34 cellular contexts compared by ENCODE assay signal in genomic region chr20:22939181-22939580, GRCh38.
"Had no signal": no experiment of that assay in that cellular context is flagged by ENCODE, and none has a peak within 500 bp of the region (broad histone marks: within the 10 kb centered on the region; RNA-seq: fewer than 3 reads in every experiment).

No MANE protein-coding gene starts in this region.

- H3K27me3 Mint-ChIP-seq: activated naive CD8-positive, alpha-beta T cell treated with anti-CD3 and anti-CD28 coated beads for 36 hours; activated naive CD8-positive, alpha-beta T cell treated with anti-CD3 and anti-CD28 coated beads, Interleukin-2, amount 50 U/mL, for 24 hours; brain; central memory CD8-positive, alpha-beta T cell had no signal

- H3K9me3 Mint-ChIP-seq: activated naive CD4-positive, alpha-beta T cell treated with anti-CD3 and anti-CD28 coated beads for 36 hours; activated naive CD4-positive, alpha-beta T cell treated with anti-CD3 and anti-CD28 coated beads, Interleukin-2, amount 50 U/mL, for 24 hours; activated naive CD8-positive, alpha-beta T cell treated with anti-CD3 and anti-CD28 coated beads, Interleukin-2, amount 10 ng/mL, durations not matched to agents 7 days and 5 days; activated T-cell treated with anti-CD3 and anti-CD28 coated beads, Interleukin-2, amount 50 U/mL, for 4 hours; activated T-helper 1 cell treated with anti-CD3 and anti-CD28 coated beads, Interleukin-12 subunit alpha, Interleukin-12 subunit beta, Interleukin-2, Interleukin-4 antibody, amounts not matched to agents 30 ng/mL and 10 ng/mL and 1 ng/mL, durations not matched to agents 14 hours and 24 hours and 36 hours; activated T-helper 17 cell treated with anti-CD3 and anti-CD28 coated beads, Interleukin-2, amount 50 U/mL, for 72 hours; activated T-helper 2 cell treated with anti-CD3 and anti-CD28 coated beads, Interferon-gamma antibody, Interleukin-2, Interleukin-4, amounts not matched to agents 10 μg/mL and 5 μg/mL and 100 μg/mL, durations not matched to agents 14 hours and 24 hours and 36 hours had no signal

- H3K4me3 Mint-ChIP-seq: activated naive CD4-positive, alpha-beta T cell treated with anti-CD3 and anti-CD28 coated beads for 36 hours; activated naive CD4-positive, alpha-beta T cell treated with anti-CD3 and anti-CD28 coated beads, Interleukin-2, amount 50 U/mL, for 24 hours; activated naive CD8-positive, alpha-beta T cell; activated naive CD8-positive, alpha-beta T cell treated with anti-CD3 and anti-CD28 coated beads for 36 hours; activated naive CD8-positive, alpha-beta T cell treated with anti-CD3 and anti-CD28 coated beads, Interleukin-2, amount 10 ng/mL, durations not matched to agents 7 days and 5 days; activated naive CD8-positive, alpha-beta T cell treated with anti-CD3 and anti-CD28 coated beads, Interleukin-2, amount 50 U/mL, for 24 hours; activated T-cell treated with anti-CD3 and anti-CD28 coated beads, Interleukin-2, amount 50 U/mL, for 24 hours; activated T-cell treated with anti-CD3 and anti-CD28 coated beads, Interleukin-2, amount 50 U/mL, for 4 hours; activated T-cell treated with anti-CD3 and anti-CD28 coated beads, Interleukin-2, amount 50 U/mL, for 72 hours; activated T-helper 1 cell treated with anti-CD3 and anti-CD28 coated beads, Interleukin-12 subunit alpha, Interleukin-12 subunit beta, Interleukin-2, Interleukin-4 antibody, amounts not matched to agents 30 ng/mL and 10 ng/mL and 1 ng/mL, durations not matched to agents 14 hours and 24 hours and 36 hours; activated T-helper 17 cell treated with anti-CD3 and anti-CD28 coated beads, Interleukin-2, amount 50 U/mL, for 72 hours; brain; central memory CD8-positive, alpha-beta T cell had no signal

- H3K27ac Mint-ChIP-seq: activated naive CD4-positive, alpha-beta T cell treated with anti-CD3 and anti-CD28 coated beads for 36 hours; activated naive CD4-positive, alpha-beta T cell treated with anti-CD3 and anti-CD28 coated beads, Interleukin-2, amount 50 U/mL, for 24 hours; activated naive CD4-positive, alpha-beta T cell treated with anti-CD3 and anti-CD28 coated beads, Interleukin-2, amount 50 U/mL, for 72 hours; activated naive CD8-positive, alpha-beta T cell; activated naive CD8-positive, alpha-beta T cell treated with anti-CD3 and anti-CD28 coated beads for 36 hours; activated naive CD8-positive, alpha-beta T cell treated with anti-CD3 and anti-CD28 coated beads, Interleukin-2, amount 10 ng/mL, durations not matched to agents 7 days and 5 days; activated naive CD8-positive, alpha-beta T cell treated with anti-CD3 and anti-CD28 coated beads, Interleukin-2, amount 50 U/mL, for 24 hours; activated T-cell treated with anti-CD3 and anti-CD28 coated beads, Interleukin-2, amount 50 U/mL, for 24 hours; activated T-cell treated with anti-CD3 and anti-CD28 coated beads, Interleukin-2, amount 50 U/mL, for 72 hours; activated T-helper 1 cell treated with anti-CD3 and anti-CD28 coated beads, Interleukin-12 subunit alpha, Interleukin-12 subunit beta, Interleukin-2, Interleukin-4 antibody, amounts not matched to agents 30 ng/mL and 10 ng/mL and 1 ng/mL, durations not matched to agents 14 hours and 24 hours and 36 hours; activated T-helper 17 cell treated with anti-CD3 and anti-CD28 coated beads, Interleukin-2, amount 50 U/mL, for 72 hours; activated T-helper 2 cell treated with anti-CD3 and anti-CD28 coated beads, Interferon-gamma antibody, Interleukin-2, Interleukin-4, amounts not matched to agents 10 μg/mL and 5 μg/mL and 100 μg/mL, durations not matched to agents 14 hours and 24 hours and 36 hours; brain had no signal

- H3K4me1 Mint-ChIP-seq: activated naive CD4-positive, alpha-beta T cell treated with anti-CD3 and anti-CD28 coated beads, Interleukin-2, amount 50 U/mL, for 24 hours; activated naive CD8-positive, alpha-beta T cell treated with anti-CD3 and anti-CD28 coated beads for 36 hours; activated naive CD8-positive, alpha-beta T cell treated with anti-CD3 and anti-CD28 coated beads, Interleukin-2, amount 10 ng/mL, durations not matched to agents 7 days and 5 days; activated naive CD8-positive, alpha-beta T cell treated with anti-CD3 and anti-CD28 coated beads, Interleukin-2, amount 50 U/mL, for 24 hours; activated T-helper 17 cell treated with anti-CD3 and anti-CD28 coated beads, Interleukin-2, amount 50 U/mL, for 72 hours; brain; central memory CD8-positive, alpha-beta T cell had no signal

- DNase-seq: activated effector memory CD4-positive, alpha-beta T cell treated with anti-CD3 and anti-CD28 coated beads, Interleukin-2, amount 50 U/mL, for 16 hours; activated effector memory CD4-positive, alpha-beta T cell treated with Interleukin-2 at 50 U/mL for 16 hours; activated gamma-delta T cell; activated gamma-delta T cell treated with Interleukin-2 at 50 U/mL for 16 hours; activated naive CD4-positive, alpha-beta T cell; activated naive CD4-positive, alpha-beta T cell treated with anti-CD3 and anti-CD28 coated beads for 36 hours; activated naive CD4-positive, alpha-beta T cell treated with anti-CD3 and anti-CD28 coated beads, Interleukin-2, amount 50 U/mL, for 16 hours; activated naive CD4-positive, alpha-beta T cell treated with Interleukin-2 at 50 U/mL for 16 hours; activated naive CD8-positive, alpha-beta T cell treated with anti-CD3 and anti-CD28 coated beads for 36 hours; activated naive CD8-positive, alpha-beta T cell treated with anti-CD3 and anti-CD28 coated beads, Interleukin-2, amount 10 ng/mL, durations not matched to agents 7 days and 5 days; activated naive CD8-positive, alpha-beta T cell treated with anti-CD3 and anti-CD28 coated beads, Interleukin-2, amount 50 U/mL, for 24 hours; activated T-cell treated with anti-CD3 and anti-CD28 coated beads, Interleukin-2, amount 50 U/mL, for 1 hour; activated T-cell treated with anti-CD3 and anti-CD28 coated beads, Interleukin-2, amount 50 U/mL, for 24 hours; activated T-cell treated with anti-CD3 and anti-CD28 coated beads, Interleukin-2, amount 50 U/mL, for 4 hours; activated T-cell treated with anti-CD3 and anti-CD28 coated beads, Interleukin-2, amount 50 U/mL, for 48 hours; activated T-cell treated with anti-CD3 and anti-CD28 coated beads, Interleukin-2, amount 50 U/mL, for 72 hours; adrenal gland; amniotic stem cell; amygdala; anterior cingulate cortex; aorta; body of pancreas; brain microvascular endothelial cell; caudate nucleus; central memory CD4-positive, alpha-beta T cell; cerebellar nuclear complex had no signal

- H3K36me3 Mint-ChIP-seq: activated naive CD4-positive, alpha-beta T cell treated with anti-CD3 and anti-CD28 coated beads, Interleukin-2, amount 50 U/mL, for 24 hours; activated naive CD4-positive, alpha-beta T cell treated with anti-CD3 and anti-CD28 coated beads, Interleukin-2, amount 50 U/mL, for 72 hours; activated naive CD8-positive, alpha-beta T cell; activated naive CD8-positive, alpha-beta T cell treated with anti-CD3 and anti-CD28 coated beads for 36 hours; activated naive CD8-positive, alpha-beta T cell treated with anti-CD3 and anti-CD28 coated beads, Interleukin-2, amount 10 ng/mL, durations not matched to agents 7 days and 5 days; brain had no signal
